Comparison of ENCODE assay signal across 24 cellular contexts in genomic region chr20:45484676-45485075, GRCh38. TPM values are rescaled to one million over a fixed set of nuclear protein-coding genes. Genes with fewer than 3 reads are reported as not detected.
"Had no signal": no experiment of that assay in that cellular context is flagged by ENCODE, and none has a peak within 500 bp of the region (broad histone marks: within the 10 kb centered on the region; RNA-seq: fewer than 3 reads in every experiment).

No MANE protein-coding gene starts in this region.

- H3K4me3 ChIP-seq: esophagus squamous epithelium, sigmoid colon, skin epidermis, testis had no signal

- H3K36me3 ChIP-seq: esophagus squamous epithelium had no signal

- DNase-seq: effector memory CD8-positive, alpha-beta T cell; esophagus squamous epithelium; foreskin fibroblast; naive thymus-derived CD8-positive, alpha-beta T cell; posterior cingulate gyrus; sigmoid colon; stimulated activated CD4-positive, alpha-beta T cell treated with anti-CD3 and anti-CD28 coated beads, Interleukin-2, amount 100 ng/mL, for 24 hours; stimulated activated CD4-positive, alpha-beta T cell treated with anti-CD3 and anti-CD28 coated beads, Interleukin-4, amount 100 ng/mL, for 4 hours; stimulated activated naive B cell treated with anti-CD40 and anti-IgM and Interleukin-4, amounts not matched to agents 10 μg/mL and 1 μg/mL and 100 μg/mL, for 72 hours; stimulated activated naive CD8-positive, alpha-beta T cell treated with anti-CD3 and anti-CD28 coated beads, Interleukin-15, amount 100 ng/mL, for 72 hours; testis; trophoblast cell had no signal

- H3K27ac ChIP-seq: esophagus squamous epithelium, sigmoid colon, skin epidermis, testis had no signal

- H3K27me3 ChIP-seq: sigmoid colon, testis had no signal

- H3K4me1 ChIP-seq: esophagus squamous epithelium, sigmoid colon, testis had no signal

- H3K9me3 ChIP-seq: esophagus squamous epithelium, sigmoid colon, testis had no signal

RNA-seq across cellular contexts. Expression of gene WFDC2, which starts 15.1 kb away (rescaled TPM):
- total RNA-seq: liver, lung microvascular endothelial cell, mesenteric fat pad, mononuclear cell, osteocyte, pulmonary artery endothelial cell, urinary bladder had no signal
- polyA plus RNA-seq: neural cell had no signal

RNA-seq across cellular contexts. Expression of gene SPINT3, which starts 30.7 kb away (rescaled TPM):
- total RNA-seq: epithelial cell of proximal tubule; esophagus squamous epithelium; kidney epithelial cell; liver; lung microvascular endothelial cell; mesenteric fat pad; mononuclear cell; naive thymus-derived CD8-positive, alpha-beta T cell; osteocyte; pulmonary artery endothelial cell; sigmoid colon; subcutaneous adipose tissue; testis; urinary bladder had no signal
- polyA plus RNA-seq: liver; naive thymus-derived CD8-positive, alpha-beta T cell; neural cell; sigmoid colon; urinary bladder had no signal

RNA-seq across cellular contexts. Expression of gene WFDC6, which starts 54.6 kb away (rescaled TPM):
- total RNA-seq: epithelial cell of proximal tubule; esophagus squamous epithelium; kidney epithelial cell; liver; lung microvascular endothelial cell; mesenteric fat pad; mononuclear cell; naive thymus-derived CD8-positive, alpha-beta T cell; osteocyte; pulmonary artery endothelial cell; sigmoid colon; subcutaneous adipose tissue; urinary bladder had no signal
- polyA plus RNA-seq: liver; naive thymus-derived CD8-positive, alpha-beta T cell; neural cell; sigmoid colon; urinary bladder had no signal
